14 cellular contexts compared by ENCODE assay signal in the genomic region with DNA sequence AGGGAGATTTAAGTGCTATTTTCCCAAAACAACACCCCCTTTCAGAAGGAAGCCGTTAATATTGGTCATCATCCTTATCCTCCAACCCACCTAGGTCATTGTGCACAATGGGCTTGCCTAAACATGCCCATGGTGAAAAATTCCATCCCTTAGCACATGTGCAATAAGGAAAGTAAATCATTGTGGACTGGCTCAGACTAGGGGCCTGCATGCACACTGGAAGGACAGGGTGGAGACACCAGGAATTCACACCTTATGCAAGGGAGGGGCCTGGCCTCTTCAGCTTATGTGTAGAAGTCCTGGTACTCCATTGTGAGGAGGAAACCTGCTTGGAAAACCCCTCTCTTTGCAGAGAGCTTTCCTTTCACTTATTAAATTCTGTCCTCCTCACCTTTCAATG.
DNase-seq lines count a peak whose midpoint lies in the region; ATAC-seq lines count a peak whose summit lies in the region.
"Had no signal": no experiment of that assay in that cellular context is flagged by ENCODE, and none has a peak within 500 bp of the region (broad histone marks: within the 10 kb centered on the region; RNA-seq: fewer than 3 reads in every experiment).

No MANE protein-coding gene starts in this region.

- no peaks in the 10 kb centered on the region for H3K36me3 ChIP-seq in neuronal stem cell (replicated peaks in 1 of 2; ENCODE audit: control insufficient read depth in 2 of 2, insufficient read depth in 2 of 2, low read length in 2 of 2)
- no peaks in the 10 kb centered on the region for H3K36me3 ChIP-seq in effector memory CD4-positive, alpha-beta T cell (ENCODE audit: control insufficient read depth, insufficient read depth, low read length)

- no peak overlapping the region for H2AFZ ChIP-seq in neuronal stem cell (ENCODE audit: low read length)

- no peak overlapping the region for H3K4ac ChIP-seq in neuronal stem cell (ENCODE audit: low read length)

- intact Hi-C loops in left colon (cut with DNase I, micrococcal nuclease), result no loop called here

- peak; percentile 45 for ATAC-seq in HG02759 (IDR thresholded peaks at IDR 0.05; ENCODE audit: unreplicated experiment)
- ATAC-seq in left colon, result peak; percentile 42
- ATAC-seq in HG03378 (IDR thresholded peaks at IDR 0.05; ENCODE audit: unreplicated experiment), result no peak
- ATAC-seq in HG02642 (IDR thresholded peaks at IDR 0.05; ENCODE audit: poor library complexity, unreplicated experiment), result no peak
- ATAC-seq: A549 had no signal

- no peak overlapping the region for H3K9ac ChIP-seq in neuronal stem cell (ENCODE audit: low read depth, low read length, poor library complexity)

- H2BK12ac ChIP-seq in neuronal stem cell (ENCODE audit: low read length), result no peak overlapping the region

- H2BK120ac ChIP-seq in neuronal stem cell (ENCODE audit: low read depth, low read length), result no peak overlapping the region

- DNase-seq in Caki2 (ENCODE audit: low read depth) (peak; percentile 2), astrocyte of the hippocampus (ENCODE audit: low read depth, low spot score) (peak; percentile 7), left colon (no peak), neuronal stem cell (ENCODE audit: low spot score) (no peak)
- no peak for DNase-seq in effector memory CD4-positive, alpha-beta T cell
- DNase-seq: Caco-2, Karpas-422, NCI-H187 treated with DMSO at 0.1 percent for 48 hours, NCI-H524 had no signal

- H3K27me3 ChIP-seq in neuronal stem cell (ENCODE audit: control insufficient read depth in 3 of 3, insufficient read depth in 3 of 3, low read depth in 1 of 3, low read length in 3 of 3), result no peaks in the 10 kb centered on the region
- no peaks in the 10 kb centered on the region for H3K27me3 ChIP-seq in effector memory CD4-positive, alpha-beta T cell (replicated peaks; ENCODE audit: control insufficient read depth, insufficient read depth, low read length, poor library complexity, severe bottlenecking)

- H3K9me3 ChIP-seq in neuronal stem cell (replicated peaks in 1 of 2; ENCODE audit: control insufficient read depth in 2 of 2, insufficient read depth in 1 of 2, low read depth in 1 of 2, low read length in 2 of 2), result peaks cover 3 to 18% of the 10 kb centered on the region in 2 donors
- H3K9me3 ChIP-seq in effector memory CD4-positive, alpha-beta T cell (ENCODE audit: control insufficient read depth, low read length), result no peaks in the 10 kb centered on the region
- H3K9me3 ChIP-seq: A549, Caco-2 had no signal

- H2AK5ac ChIP-seq in neuronal stem cell (ENCODE audit: low read depth, low read length), result no peak overlapping the region

- H3K27ac ChIP-seq in neuronal stem cell (replicated peaks; ENCODE audit: low read length), result no peak overlapping the region
- H3K27ac ChIP-seq in effector memory CD4-positive, alpha-beta T cell (ENCODE audit: insufficient read depth, low read length, poor library complexity, severe bottlenecking), result no peak overlapping the region
- H3K27ac ChIP-seq: A549, C4-2B had no signal

- H3K79me1 ChIP-seq in neuronal stem cell (ENCODE audit: low read depth, low read length), result no peaks in the 10 kb centered on the region

- H3K4me1 ChIP-seq in neuronal stem cell (ENCODE audit: control insufficient read depth in 2 of 2, insufficient read depth in 1 of 2, low read depth in 1 of 2, low read length in 2 of 2), result no peaks in the 10 kb centered on the region
- H3K4me1 ChIP-seq in effector memory CD4-positive, alpha-beta T cell (ENCODE audit: control insufficient read depth, insufficient read depth, low read length, poor library complexity, severe bottlenecking), result no peaks in the 10 kb centered on the region
- H3K4me1 ChIP-seq: A549, Caco-2 had no signal

- H3K4me3 ChIP-seq in neuronal stem cell (ENCODE audit: low read length in 2 of 2), result no peak overlapping the region
- H3K4me3 ChIP-seq in effector memory CD4-positive, alpha-beta T cell (ENCODE audit: insufficient read depth, low read depth, low read length, poor library complexity, severe bottlenecking), result no peak overlapping the region
- H3K4me3 ChIP-seq: A549 had no signal

- in situ Hi-C loops in Caki2 (cut with HindIII; ENCODE audit: low pct_unique_long_range_greater_than_20kb, low sequenced_read_pairs), result no loop called here

- H2BK15ac ChIP-seq in neuronal stem cell (ENCODE audit: low read length), result no peak overlapping the region

- H4K8ac ChIP-seq in neuronal stem cell (ENCODE audit: low read depth, low read length), result no peak overlapping the region

- H4K91ac ChIP-seq in neuronal stem cell (ENCODE audit: low read depth, low read length, poor library complexity), result no peak overlapping the region

- H3K14ac ChIP-seq in neuronal stem cell (ENCODE audit: low read length), result no peak overlapping the region

- H2BK5ac ChIP-seq in neuronal stem cell (ENCODE audit: low read length), result no peak overlapping the region

- no peak overlapping the region for H3K18ac ChIP-seq in neuronal stem cell (ENCODE audit: low read length)

- H3K4me2 ChIP-seq in neuronal stem cell (ENCODE audit: insufficient read depth, low read length, poor library complexity, severe bottlenecking), result no peak overlapping the region
- H3K4me2 ChIP-seq: A549 had no signal

- H3K23ac ChIP-seq in neuronal stem cell (ENCODE audit: low read depth, low read length, poor library complexity), result no peak overlapping the region

- no CpG with 5 or more reads among the region's 1 CpG for WGBS in neuronal stem cell (ENCODE audit: extremely low coverage in 2 of 2, insufficient read length in 2 of 2, insufficient replicate concordance in 1 of 2), 2 donors

Comparison
In these comparisons a context has a peak if more than half of its experiments do, and no peak if none do; other contexts are left out.
1. DNase-seq: peak in Caki2 (single experiment) and astrocyte of the hippocampus (single experiment); none in left colon (0 of 2), neuronal stem cell (single experiment) and effector memory CD4-positive, alpha-beta T cell (0 of 3).
2. ATAC-seq: peak in HG02759 (single experiment) and left colon (single experiment); none in HG03378 (single experiment) and HG02642 (single experiment).